ENCODE assay signal across 8 cellular contexts in genomic region chr20:37178839-37179670, GRCh38. TPM values are rescaled to one million over a fixed set of nuclear protein-coding genes. Genes with fewer than 3 reads are reported as not detected.
DNase-seq lines count a peak whose midpoint lies in the region; ATAC-seq and TF ChIP-seq lines count a peak whose summit lies in the region.

TSS of gene MROH8 (minus strand) at chr20:37179548.
TSS of gene RPN2 (plus strand) at chr20:37179330. CDS start at chr20:37179357, 27 bp downstream.

- POLR2A ChIA-PET in AG04449 (lab: Yijun Ruan, JAX), result interaction anchor here (0.8 to 1.6 kb wide), 4 partner anchors 11 to 348 kb away, joined by 3 to 6 read pairs (median 4); partner anchors contain the start of gene BLCAP

- DNase-seq in AG04449 (ENCODE audit: low read depth, low spot score), result peak; percentile 85
- DNase-seq in NCI-H2196 (lab: John Stamatoyannopoulos, UW; ENCODE audit: unreplicated experiment), result peak; percentile 92
- peak; percentile 97 for DNase-seq in breast epithelium (ENCODE audit: low spot score in 2 of 2)

- no peak for TF ChIP-seq POLR2A in breast epithelium (IDR thresholded peaks at IDR 0.05)

- CTCF ChIA-PET in AG04449 (lab: Yijun Ruan, JAX), result interaction anchor here (0.6 to 3.8 kb wide), 10 partner anchors 11 to 410 kb away, joined by 3 to 80 read pairs (median 3); no protein-coding TSS in a partner anchor

- TF ChIP-seq CTCF in AG04449 (IDR thresholded peaks at IDR 0.05; ENCODE audit: insufficient read depth, low read length, missing control alignments) (no peak), VCaP (conservative IDR thresholded peaks at IDR 0.05) (no peak), breast epithelium (IDR thresholded peaks at IDR 0.05) (no peak)

- no peaks in the 10 kb centered on the region for H3K27me3 ChIP-seq in breast epithelium
- no peaks in the 10 kb centered on the region for H3K27me3 ChIP-seq in skeletal muscle tissue (ENCODE audit: control insufficient read depth in 3 of 3, insufficient read depth in 3 of 3, low read length in 3 of 3)

- no peaks in the 10 kb centered on the region for H3K9me3 ChIP-seq in breast epithelium
- no peaks in the 10 kb centered on the region for H3K9me3 ChIP-seq in iPS-18c (ENCODE audit: control insufficient read depth, insufficient read depth, low read length)
- no peaks in the 10 kb centered on the region for H3K9me3 ChIP-seq in skeletal muscle tissue (ENCODE audit: control insufficient read depth in 3 of 3, low read length in 3 of 3)

- H3K9ac ChIP-seq in skeletal muscle tissue (ENCODE audit: low read depth in 1 of 3, low read length in 3 of 3), result peak within 1 kb of the TSS; percentile 89 to 97 (median 97)

- intact Hi-C loops in breast epithelium (cut with DNase I; ENCODE audit: low total_unique reads), result no loop called here

- H3K4me3 ChIP-seq in AG04449 (ENCODE audit: low read depth, low read length), result peak within 1 kb of the TSS; percentile 90
- peak within 1 kb of the TSS; percentile 82 to 98 (median 96) for H3K4me3 ChIP-seq in breast epithelium
- H3K4me3 ChIP-seq in iPS-18c (ENCODE audit: insufficient read depth, low read depth, low read length), result peak within 1 kb of the TSS; percentile 97
- H3K4me3 ChIP-seq in skeletal muscle tissue (ENCODE audit: low read length in 3 of 3), result peak within 1 kb of the TSS; percentile 85 to 89 (median 89)

- no peaks in the 10 kb centered on the region for H3K36me3 ChIP-seq in breast epithelium
- H3K36me3 ChIP-seq in skeletal muscle tissue (ENCODE audit: control insufficient read depth in 3 of 3, insufficient read depth in 3 of 3, low read length in 3 of 3), result peaks cover 2 to 5% (median 3%) of the 10 kb centered on the region in 3 donors

- peak; percentile 77 for ATAC-seq in GM18873 (IDR thresholded peaks at IDR 0.05; ENCODE audit: low FRiP score, unreplicated experiment)
- ATAC-seq in HG03135 (IDR thresholded peaks at IDR 0.05; ENCODE audit: unreplicated experiment), result peak; percentile 90

- H3K4me1 ChIP-seq in breast epithelium, result peaks cover 3 to 11% of the 10 kb centered on the region in 2 donors
- peaks cover 19 to 30% (median 25%) of the 10 kb centered on the region in 3 donors for H3K4me1 ChIP-seq in skeletal muscle tissue (ENCODE audit: control insufficient read depth in 3 of 3, insufficient read depth in 3 of 3, low read length in 3 of 3)

- H3K27ac ChIP-seq in VCaP (peak within 1 kb of the TSS; percentile 97), breast epithelium (peak within 1 kb of the TSS; percentile 99), skeletal muscle tissue (ENCODE audit: low read depth, low read length) (peak within 1 kb of the TSS; percentile 94)

RNA-seq across cellular contexts. Expression of gene MROH8, which starts in this region (rescaled TPM):
- total RNA-seq in breast epithelium, result 1 to 10 TPM; 2.0 to 8.3 (median 2.8) TPM
- total RNA-seq in skeletal muscle tissue, result 1.0 TPM

RNA-seq across cellular contexts. Expression of gene RPN2, which starts in this region (rescaled TPM):
- 100 to 1,000 TPM; 108 to 161 (median 154) TPM for total RNA-seq in breast epithelium
- total RNA-seq in skeletal muscle tissue, result 117 TPM

Comparison
In these comparisons a context has a peak if more than half of its experiments do, and no peak if none do; other contexts are left out.
1. Peak in every context shown above with its lines: DNase-seq, ATAC-seq, H3K4me3 ChIP-seq and H3K27ac ChIP-seq.